Comparison of ENCODE assay signal across 27 cellular contexts in genomic region chr4:94038195-94038594, GRCh38.
"Had no signal": no experiment of that assay in that cellular context is flagged by ENCODE, and none has a peak within 500 bp of the region (broad histone marks: within the 10 kb centered on the region; RNA-seq: fewer than 3 reads in every experiment).

No MANE protein-coding gene starts in this region.

- H3K27ac ChIP-seq: breast epithelium, colonic mucosa, dorsolateral prefrontal cortex, esophagus muscularis mucosa, right lobe of liver, skin epidermis, tibial artery had no signal

- H3K36me3 Mint-ChIP-seq: activated naive CD8-positive, alpha-beta T cell treated with anti-CD3 and anti-CD28 coated beads, Interleukin-2, amount 10 ng/mL, durations not matched to agents 7 days and 5 days; stimulated activated effector memory CD8-positive, alpha-beta T cell treated with anti-CD3 and anti-CD28 coated beads, Interleukin-12 subunit alpha, Interleukin-12 subunit beta, amount 100 ng/mL, for 72 hours had no signal

- H3K9me3 ChIP-seq: breast epithelium, colonic mucosa, esophagus muscularis mucosa, right lobe of liver, tibial artery had no signal

- H3K9me3 Mint-ChIP-seq: activated naive CD8-positive, alpha-beta T cell treated with anti-CD3 and anti-CD28 coated beads, Interleukin-2, amount 10 ng/mL, durations not matched to agents 7 days and 5 days; activated T-cell treated with anti-CD3 and anti-CD28 coated beads, Interleukin-2, amount 50 U/mL, for 24 hours; neural crest cell; stimulated activated naive CD8-positive, alpha-beta T cell treated with anti-CD3 and anti-CD28 coated beads, Interleukin-15, amount 100 ng/mL, for 72 hours had no signal

- H3K27me3 Mint-ChIP-seq: activated B cell treated with CpG ODN at 0.5 μM for 24 hours; activated CD4-positive, alpha-beta T cell treated with anti-CD3 and anti-CD28 coated beads for 36 hours; activated naive CD8-positive, alpha-beta T cell treated with anti-CD3 and anti-CD28 coated beads, Interleukin-2, amount 10 ng/mL, durations not matched to agents 7 days and 5 days; activated T-cell treated with anti-CD3 and anti-CD28 coated beads, Interleukin-2, amount 50 U/mL, for 24 hours; central memory CD8-positive, alpha-beta T cell; stimulated activated naive CD8-positive, alpha-beta T cell treated with anti-CD3 and anti-CD28 coated beads, Interleukin-15, amount 100 ng/mL, for 72 hours had no signal

- DNase-seq: activated B cell treated with CpG ODN at 0.5 μM for 24 hours; activated CD4-positive, alpha-beta T cell treated with anti-CD3 and anti-CD28 coated beads for 36 hours; activated CD4-positive, alpha-beta T cell treated with anti-CD3 and anti-CD28 coated beads, Interleukin-2, amount 50 U/mL, for 4 hours; activated CD8-positive, alpha-beta memory T cell treated with anti-CD3 and anti-CD28 coated beads for 24 hours; activated CD8-positive, alpha-beta memory T cell treated with anti-CD3 and anti-CD28 coated beads, Interleukin-2, amount 50 U/mL, for 4 hours; activated naive CD4-positive, alpha-beta T cell; activated naive CD8-positive, alpha-beta T cell treated with anti-CD3 and anti-CD28 coated beads, Interleukin-2, amount 10 ng/mL, durations not matched to agents 7 days and 5 days; activated T-cell treated with anti-CD3 and anti-CD28 coated beads, Interleukin-2, amount 50 U/mL, for 24 hours; amniotic stem cell; colonic mucosa; dorsolateral prefrontal cortex; hypothalamus; left cardiac atrium; mesenchymal stem cell; naive thymus-derived CD4-positive, alpha-beta T cell; posterior cingulate gyrus; right lobe of liver; stimulated activated CD4-positive, alpha-beta T cell treated with anti-CD3 and anti-CD28 coated beads, Interleukin-1b, Interleukin-23, amount 100 ng/mL, for 48 hours; stimulated activated naive CD8-positive, alpha-beta T cell treated with anti-CD3 and anti-CD28 coated beads, Interleukin-15, amount 100 ng/mL, for 72 hours; tibial artery had no signal

- H3K27ac Mint-ChIP-seq: activated B cell treated with CpG ODN at 0.5 μM for 24 hours; activated CD4-positive, alpha-beta T cell treated with anti-CD3 and anti-CD28 coated beads for 36 hours; activated naive CD8-positive, alpha-beta T cell treated with anti-CD3 and anti-CD28 coated beads, Interleukin-2, amount 10 ng/mL, durations not matched to agents 7 days and 5 days; activated T-cell treated with anti-CD3 and anti-CD28 coated beads, Interleukin-2, amount 50 U/mL, for 24 hours; activated T-helper 2 cell treated with anti-CD3 and anti-CD28 coated beads, Interferon-gamma antibody, Interleukin-2, Interleukin-4, amounts not matched to agents 10 μg/mL and 5 μg/mL and 100 μg/mL, durations not matched to agents 14 hours and 24 hours and 36 hours; naive thymus-derived CD4-positive, alpha-beta T cell; stimulated activated effector memory CD8-positive, alpha-beta T cell treated with anti-CD3 and anti-CD28 coated beads, Interleukin-12 subunit alpha, Interleukin-12 subunit beta, amount 100 ng/mL, for 72 hours; stimulated activated naive CD8-positive, alpha-beta T cell treated with anti-CD3 and anti-CD28 coated beads, Interleukin-15, amount 100 ng/mL, for 72 hours had no signal

- H3K27me3 ChIP-seq: breast epithelium, colonic mucosa, esophagus muscularis mucosa, tibial artery had no signal

- H3K4me1 Mint-ChIP-seq: activated B cell treated with CpG ODN at 0.5 μM for 24 hours; activated CD4-positive, alpha-beta T cell treated with anti-CD3 and anti-CD28 coated beads for 36 hours; activated naive CD8-positive, alpha-beta T cell treated with anti-CD3 and anti-CD28 coated beads, Interleukin-2, amount 10 ng/mL, durations not matched to agents 7 days and 5 days; central memory CD8-positive, alpha-beta T cell; naive thymus-derived CD4-positive, alpha-beta T cell; neural crest cell; stimulated activated effector memory CD8-positive, alpha-beta T cell treated with anti-CD3 and anti-CD28 coated beads, Interleukin-12 subunit alpha, Interleukin-12 subunit beta, amount 100 ng/mL, for 72 hours; stimulated activated naive CD8-positive, alpha-beta T cell treated with anti-CD3 and anti-CD28 coated beads, Interleukin-15, amount 100 ng/mL, for 72 hours had no signal

- H3K36me3 ChIP-seq: breast epithelium, colonic mucosa, esophagus muscularis mucosa, right lobe of liver, tibial artery had no signal

- H3K4me3 Mint-ChIP-seq: activated B cell treated with CpG ODN at 0.5 μM for 24 hours; activated CD4-positive, alpha-beta T cell treated with anti-CD3 and anti-CD28 coated beads for 36 hours; activated naive CD8-positive, alpha-beta T cell treated with anti-CD3 and anti-CD28 coated beads, Interleukin-2, amount 10 ng/mL, durations not matched to agents 7 days and 5 days; activated T-cell treated with anti-CD3 and anti-CD28 coated beads, Interleukin-2, amount 50 U/mL, for 24 hours; central memory CD8-positive, alpha-beta T cell; naive thymus-derived CD4-positive, alpha-beta T cell; neural crest cell; stimulated activated effector memory CD8-positive, alpha-beta T cell treated with anti-CD3 and anti-CD28 coated beads, Interleukin-12 subunit alpha, Interleukin-12 subunit beta, amount 100 ng/mL, for 72 hours; stimulated activated naive CD8-positive, alpha-beta T cell treated with anti-CD3 and anti-CD28 coated beads, Interleukin-15, amount 100 ng/mL, for 72 hours had no signal

- H3K4me1 ChIP-seq: breast epithelium, colonic mucosa, esophagus muscularis mucosa, right lobe of liver, tibial artery had no signal

- H3K4me3 ChIP-seq: breast epithelium, colonic mucosa, dorsolateral prefrontal cortex, esophagus muscularis mucosa, right lobe of liver, skin epidermis, tibial artery had no signal
